10 cellular contexts compared by ENCODE assay signal in genomic region chr11:60310407-60310998, GRCh38. TPM values are rescaled to one million over a fixed set of nuclear protein-coding genes. Genes with fewer than 3 reads are reported as not detected.
DNase-seq lines count a peak whose midpoint lies in the region; ATAC-seq, FAIRE-seq and TF ChIP-seq lines count a peak whose summit lies in the region.
"Had no signal": no experiment of that assay in that cellular context is flagged by ENCODE, and none has a peak within 500 bp of the region (broad histone marks: within the 10 kb centered on the region; RNA-seq: fewer than 3 reads in every experiment).

No MANE protein-coding gene starts in this region.

- in situ Hi-C loops in HepG2 (cut with HindIII; ENCODE audit: extremely low pct_ligation_motif_present, low pct_unique_long_range_greater_than_20kb): no loop called here

- no TSS peak for BruUV-seq in HepG2 (replicated peaks; lab: Mats Ljungman, UMichigan)

- H3K4me2 ChIP-seq in HepG2 (ENCODE audit: low read depth, low read length): no peak overlapping the region

- no peak for FAIRE-seq in HepG2 (lab: Jason Lieb, UNC)

- POLR2A ChIA-PET in HepG2 (lab: Yijun Ruan, JAX): no interaction called here

- H4K20me1 ChIP-seq in HepG2 (ENCODE audit: insufficient read depth, low read length): no peaks in the 10 kb centered on the region

- H3K36me3 ChIP-seq in right lobe of liver: no peaks in the 10 kb centered on the region
- no peaks in the 10 kb centered on the region for H3K36me3 ChIP-seq in HepG2 (replicated peaks in 1 of 2; ENCODE audit: control insufficient read depth in 1 of 2, insufficient read depth in 2 of 2, low read length in 2 of 2)
- H3K36me3 ChIP-seq in upper lobe of right lung: no peaks in the 10 kb centered on the region

- no peak overlapping the region for H3K9ac ChIP-seq in HepG2 (ENCODE audit: insufficient read depth, low read depth, low read length)
- H3K9ac ChIP-seq: parathyroid adenoma had no signal

- TF ChIP-seq POLR2A in right lobe of liver (IDR thresholded peaks at IDR 0.05) (no peak), HepG2 (IDR thresholded peaks at IDR 0.05; ENCODE audit: insufficient read depth in 1 of 2, low read depth in 2 of 2, low read length in 2 of 2) (no peak)

- no peaks in the 10 kb centered on the region for H3K9me3 ChIP-seq in right lobe of liver
- no peaks in the 10 kb centered on the region for H3K9me3 ChIP-seq in HepG2 (ENCODE audit: low read length)
- H3K9me3 ChIP-seq in upper lobe of right lung: no peaks in the 10 kb centered on the region

- CTCF ChIA-PET in HepG2 (lab: Yijun Ruan, JAX; ENCODE audit: low intra/inter-chr PET ratio, low total read pairs): no interaction called here

- intact Hi-C loops in right lobe of liver (cut with DNase I) (no loop called here), HepG2 (cut with micrococcal nuclease; ENCODE audit: unreplicated experiment) (no loop called here), upper lobe of right lung (cut with DNase I) (no loop called here)

- no peak overlapping the region for H3K4me3 ChIP-seq in right lobe of liver
- H3K4me3 ChIP-seq in HepG2 (replicated peaks in 1 of 3; ENCODE audit: insufficient read depth in 1 of 3, low read depth in 2 of 3, low read length in 3 of 3): no peak overlapping the region
- H3K4me3 ChIP-seq in upper lobe of right lung: no peak overlapping the region

- no peak overlapping the region for H3K27ac Mint-ChIP-seq in activated naive CD4-positive, alpha-beta T cell treated with anti-CD3 and anti-CD28 coated beads, Interleukin-2, amount 50 U/mL, for 72 hours
- H3K27ac Mint-ChIP-seq: T-helper 2 cell treated with Interferon-gamma antibody and Interleukin-4, amounts not matched to agents 5 μg/mL and 100 μg/mL, for 36 hours had no signal

- H3K79me2 ChIP-seq in HepG2 (ENCODE audit: insufficient read depth, low read length): no peaks in the 10 kb centered on the region
- H3K79me2 ChIP-seq: parathyroid adenoma had no signal

- no peaks in the 10 kb centered on the region for H3K27me3 ChIP-seq in right lobe of liver
- H3K27me3 ChIP-seq in HepG2 (ENCODE audit: control insufficient read depth in 1 of 2, insufficient read depth in 2 of 2, low read length in 2 of 2): no peaks in the 10 kb centered on the region; a peak in 1 of 5 replicates
- H3K27me3 ChIP-seq in upper lobe of right lung: no peaks in the 10 kb centered on the region

- H3K9me3 Mint-ChIP-seq in activated naive CD4-positive, alpha-beta T cell treated with anti-CD3 and anti-CD28 coated beads, Interleukin-2, amount 50 U/mL, for 72 hours: no peaks in the 10 kb centered on the region
- H3K9me3 Mint-ChIP-seq: T-helper 2 cell treated with Interferon-gamma antibody and Interleukin-4, amounts not matched to agents 5 μg/mL and 100 μg/mL, for 36 hours had no signal

- H2AFZ ChIP-seq in HepG2 (ENCODE audit: low read length): no peak overlapping the region
- H2AFZ ChIP-seq: parathyroid adenoma had no signal

- H3K4me1 ChIP-seq in right lobe of liver: no peaks in the 10 kb centered on the region
- H3K4me1 ChIP-seq in HepG2 (ENCODE audit: insufficient read depth, low read length): no peaks in the 10 kb centered on the region
- no peaks in the 10 kb centered on the region for H3K4me1 ChIP-seq in upper lobe of right lung
- H3K4me1 ChIP-seq: parathyroid adenoma had no signal

- DNase-seq in right lobe of liver: no peak
- DNase-seq in HepG2 (ENCODE audit: low spot score): no peak
- no peak for DNase-seq in upper lobe of right lung
- no peak for DNase-seq in SKM-1 treated with dmso at 0.1 percent for 144 hours (lab: John Stamatoyannopoulos, UW; ENCODE audit: unreplicated experiment)
- no peak for DNase-seq in activated naive CD4-positive, alpha-beta T cell treated with anti-CD3 and anti-CD28 coated beads, Interleukin-2, amount 50 U/mL, for 72 hours (ENCODE audit: low spot score in 2 of 2)

- H3K36me3 Mint-ChIP-seq in activated naive CD4-positive, alpha-beta T cell treated with anti-CD3 and anti-CD28 coated beads, Interleukin-2, amount 50 U/mL, for 72 hours: no peaks in the 10 kb centered on the region

- TF ChIP-seq RAD21 in HepG2 (CRISPR knock-in tag; IDR thresholded peaks at IDR 0.05): no peak

- ATAC-seq in right lobe of liver (peak in 3 of 4 donors; percentile 47 to 63 (median 58)), HepG2 (no peak), HG03039 (IDR thresholded peaks at IDR 0.05; ENCODE audit: unreplicated experiment) (peak; percentile 74), upper lobe of right lung (peak; percentile 81), HG03280 (IDR thresholded peaks at IDR 0.05; ENCODE audit: unreplicated experiment) (no peak)
- no peak for ATAC-seq in activated naive CD4-positive, alpha-beta T cell treated with anti-CD3 and anti-CD28 coated beads, Interleukin-2, amount 50 U/mL, for 72 hours

- no peak overlapping the region for H3K27ac ChIP-seq in right lobe of liver
- H3K27ac ChIP-seq in HepG2 (ENCODE audit: extremely low read length, insufficient read depth, low read length): no peak overlapping the region
- H3K27ac ChIP-seq in cingulate gyrus (ENCODE audit: low read depth, low read length): peak overlapping the region; percentile 47
- H3K27ac ChIP-seq in upper lobe of right lung: no peak overlapping the region
- H3K27ac ChIP-seq: parathyroid adenoma had no signal

- no peak for TF ChIP-seq CTCF in right lobe of liver (IDR thresholded peaks at IDR 0.05)
- no peak for TF ChIP-seq CTCF in HepG2 (CRISPR knock-in tag; IDR thresholded peaks at IDR 0.05)
- no peak for TF ChIP-seq CTCF in upper lobe of right lung (IDR thresholded peaks at IDR 0.05)

- WGBS in right lobe of liver (ENCODE audit: insufficient coverage, low coverage, low lambda C conversion rate, missing lambda C conversion rate): 27% methylated on average over 5 of the region's 5 CpGs
- under 1% methylated on average over 5 of the region's 5 CpGs for WGBS in HepG2 (ENCODE audit: low lambda C conversion rate)

- TF ChIP-seq EP300 in HepG2 (IDR thresholded peaks at IDR 0.05; ENCODE audit: low read depth in 2 of 2, low read length in 2 of 2) (no peak), HepG2 (CRISPR knock-in tag; IDR thresholded peaks at IDR 0.05; ENCODE audit: borderline replicate concordance) (no peak)

TF ChIP-seq in HepG2, 621 proteins besides CTCF, POLR2A, EP300 and RAD21 (continues in another document):
- TF ChIP-seq ZNF282 (IDR thresholded peaks at IDR 0.05; ENCODE audit: partially characterized antibody) (no peak), MBD4 (IDR thresholded peaks at IDR 0.05; ENCODE audit: borderline replicate concordance, low read length) (no peak), ERF (CRISPR knock-in tag; IDR thresholded peaks at IDR 0.05) (no peak)

RNA-seq across cellular contexts. Expression of gene MS4A6E, which starts 16.6 kb away (rescaled TPM):
- not detected for total RNA-seq in right lobe of liver
- not detected in 2 replicates for total RNA-seq in HepG2 (2016; rRNA removed; fragmentation: Illumina TruSeq; extraction: Trizol)
- total RNA-seq in HepG2 (2016; cell fraction: cytosol; rRNA removed; fragmentation: Illumina TruSeq; extraction: Trizol; ENCODE audit: low read depth): not detected in 2 replicates
- total RNA-seq in HepG2 (2016; cell fraction: insoluble cytoplasmic fraction; rRNA removed; fragmentation: Illumina TruSeq; extraction: Trizol): not detected in 2 replicates
- not detected in 2 replicates for total RNA-seq in HepG2 (2016; cell fraction: membrane; rRNA removed; fragmentation: Illumina TruSeq; extraction: Trizol)
- not detected in 2 replicates for total RNA-seq in HepG2 (2016; cell fraction: nucleus; rRNA removed; fragmentation: Illumina TruSeq; extraction: Trizol)
- not detected in 2 replicates for polyA plus RNA-seq in HepG2 (2011; rRNA removed)
- not detected in 2 replicates for polyA plus RNA-seq in HepG2 (2011; cell fraction: cytosol; rRNA removed)
- polyA plus RNA-seq in HepG2 (2011; cell fraction: nucleus; rRNA removed): not detected in 2 replicates
- polyA plus RNA-seq in HepG2 (2012): not detected in 2 replicates
- polyA plus RNA-seq in HepG2 (2016; cell fraction: cytosol; fragmentation: Illumina TruSeq; extraction: Trizol; ENCODE audit: low read depth): not detected in 2 replicates
- polyA plus RNA-seq in HepG2 (2016; cell fraction: insoluble cytoplasmic fraction; fragmentation: Illumina TruSeq; extraction: Trizol; ENCODE audit: low read depth): not detected in 2 replicates
- not detected in 2 replicates for polyA plus RNA-seq in HepG2 (2016; cell fraction: membrane; fragmentation: Illumina TruSeq; extraction: Trizol; ENCODE audit: low read depth)
- polyA plus RNA-seq in HepG2 (2016; cell fraction: nucleus; fragmentation: Illumina TruSeq; extraction: Trizol; ENCODE audit: insufficient read depth, low read depth): not detected in 2 replicates
- polyA minus RNA-seq in HepG2 (2011; rRNA and poly(A)+ RNA removed; ENCODE audit: low replicate concordance): not detected in 2 replicates
- not detected in 2 replicates for polyA minus RNA-seq in HepG2 (2011; cell fraction: cytosol; rRNA and poly(A)+ RNA removed)
- not detected in 2 replicates for polyA minus RNA-seq in HepG2 (2011; cell fraction: nucleus; rRNA and poly(A)+ RNA removed)
- not detected for total RNA-seq in upper lobe of right lung
- total RNA-seq in activated naive CD4-positive, alpha-beta T cell treated with anti-CD3 and anti-CD28 coated beads, Interleukin-2, amount 50 U/mL, for 72 hours: not detected

RNA-seq across cellular contexts. Expression of gene MS4A4A, which starts 30.0 kb away (rescaled TPM):
- total RNA-seq in right lobe of liver (10 to 100 TPM in 1 of 6 experiments, 1 to 10 TPM in 5; 5.2 to 13.0 (median 9.0) TPM), HepG2 (2016; rRNA removed; fragmentation: Illumina TruSeq; extraction: Trizol) (not detected in 2 replicates), upper lobe of right lung (53.9 TPM)
- not detected in 2 replicates for total RNA-seq in HepG2 (2016; cell fraction: cytosol; rRNA removed; fragmentation: Illumina TruSeq; extraction: Trizol; ENCODE audit: low read depth)
- not detected in 2 replicates for total RNA-seq in HepG2 (2016; cell fraction: insoluble cytoplasmic fraction; rRNA removed; fragmentation: Illumina TruSeq; extraction: Trizol)
- not detected in 2 replicates for total RNA-seq in HepG2 (2016; cell fraction: membrane; rRNA removed; fragmentation: Illumina TruSeq; extraction: Trizol)
- not detected in 2 replicates for total RNA-seq in HepG2 (2016; cell fraction: nucleus; rRNA removed; fragmentation: Illumina TruSeq; extraction: Trizol)
- not detected in 2 replicates for polyA plus RNA-seq in HepG2 (2011; rRNA removed)
- not detected in 2 replicates for polyA plus RNA-seq in HepG2 (2011; cell fraction: cytosol; rRNA removed)
- not detected in 2 replicates for polyA plus RNA-seq in HepG2 (2011; cell fraction: nucleus; rRNA removed)
- not detected in 2 replicates for polyA plus RNA-seq in HepG2 (2012)
- polyA plus RNA-seq in HepG2 (2016; cell fraction: cytosol; fragmentation: Illumina TruSeq; extraction: Trizol; ENCODE audit: low read depth): not detected in 2 replicates
- not detected in 2 replicates for polyA plus RNA-seq in HepG2 (2016; cell fraction: insoluble cytoplasmic fraction; fragmentation: Illumina TruSeq; extraction: Trizol; ENCODE audit: low read depth)
- not detected in 2 replicates for polyA plus RNA-seq in HepG2 (2016; cell fraction: membrane; fragmentation: Illumina TruSeq; extraction: Trizol; ENCODE audit: low read depth)
- not detected in 2 replicates for polyA plus RNA-seq in HepG2 (2016; cell fraction: nucleus; fragmentation: Illumina TruSeq; extraction: Trizol; ENCODE audit: insufficient read depth, low read depth)
- polyA minus RNA-seq in HepG2 (2011; rRNA and poly(A)+ RNA removed; ENCODE audit: low replicate concordance): 0.18 TPM in 1 of 2 replicates, not detected in the other
- not detected in 2 replicates for polyA minus RNA-seq in HepG2 (2011; cell fraction: cytosol; rRNA and poly(A)+ RNA removed)
- polyA minus RNA-seq in HepG2 (2011; cell fraction: nucleus; rRNA and poly(A)+ RNA removed): not detected in 2 replicates
- total RNA-seq in activated naive CD4-positive, alpha-beta T cell treated with anti-CD3 and anti-CD28 coated beads, Interleukin-2, amount 50 U/mL, for 72 hours: not detected

Comparison
In these comparisons a context has a peak if more than half of its experiments do, and no peak if none do; other contexts are left out.
1. ATAC-seq: peak in right lobe of liver (3 of 4), HG03039 (single experiment) and upper lobe of right lung (single experiment); none in HepG2 (single experiment), HG03280 (single experiment) and activated naive CD4-positive, alpha-beta T cell treated with anti-CD3 and anti-CD28 coated beads, Interleukin-2, amount 50 U/mL, for 72 hours (0 of 2).
2. RNA of gene MS4A4A, which starts 30.0 kb away (total RNA-seq): 53.9 TPM in upper lobe of right lung (single experiment) and 5.2 to 13.0 TPM in right lobe of liver; not detected in HepG2 and not detected in activated naive CD4-positive, alpha-beta T cell treated with anti-CD3 and anti-CD28 coated beads, Interleukin-2, amount 50 U/mL, for 72 hours; every median in the first group is over 4 times any median in the second.